ENCODE assay signal across 1 cellular context in genomic region chr6:34305497-34305896, GRCh38.
A peak's percentile ranks its signal among the peaks of the same experiment; 100 is the strongest.
TF ChIP-seq lines count a peak whose summit lies in the region.

No MANE protein-coding gene starts in this region.

TF ChIP-seq in K562, 482 proteins besides CTCF, POLR2A, EP300 and RAD21:
- TF ChIP-seq ZFP36 (IDR thresholded peaks at IDR 0.05; ENCODE audit: low read depth, low read length, partially characterized antibody) = no peak
- peak; percentile 14; the same call in 1 of the 2 replicates for TF ChIP-seq POLR2H (tag; IDR thresholded peaks at IDR 0.05; ENCODE audit: low read depth)
